In the genomic region with DNA sequence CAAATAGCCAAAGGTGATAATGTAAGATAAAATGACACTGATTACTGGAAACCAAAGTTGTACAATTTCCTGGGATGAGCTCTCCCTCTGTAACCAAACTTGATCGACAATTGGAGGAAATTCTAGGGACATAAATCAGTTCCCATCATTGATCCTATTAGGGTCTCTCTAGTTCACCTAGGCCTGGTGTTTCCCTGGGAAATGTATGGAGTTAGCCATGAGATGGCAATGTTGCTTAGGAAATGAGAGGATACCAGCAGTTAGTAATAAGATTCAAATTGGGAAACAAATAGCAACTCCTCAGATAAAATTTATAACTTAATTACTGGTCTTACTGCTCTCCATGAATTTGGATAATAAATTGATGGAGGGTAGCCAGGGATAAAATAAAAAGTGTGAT, we compare ENCODE assay signal across 11 cellular contexts. TPM values are rescaled to one million over a fixed set of nuclear protein-coding genes. Genes with fewer than 3 reads are reported as not detected.
DNase-seq lines count a peak whose midpoint lies in the region; ATAC-seq and TF ChIP-seq lines count a peak whose summit lies in the region.
"Had no signal": no experiment of that assay in that cellular context is flagged by ENCODE, and none has a peak within 500 bp of the region (broad histone marks: within the 10 kb centered on the region; RNA-seq: fewer than 3 reads in every experiment).

No MANE protein-coding gene starts in this region.

- H3K4me3 ChIP-seq in transverse colon, result no peak overlapping the region

- intact Hi-C loops in transverse colon (cut with DNase I; ENCODE audit: low total_unique reads), result no loop called here

- no peaks in the 10 kb centered on the region for H3K9me3 ChIP-seq in transverse colon

- no peaks in the 10 kb centered on the region for H3K27me3 ChIP-seq in transverse colon

- DNase-seq in AG09319 (ENCODE audit: extremely low read depth, low read depth), result no peak
- DNase-seq in HT1080 (ENCODE audit: low read depth), result peak; percentile 39
- DNase-seq in iPS-NIHi11 (ENCODE audit: low spot score), result peak; percentile 37
- DNase-seq in transverse colon, result no peak
- DNase-seq in T-helper 9 cell, result no peak
- no peak for DNase-seq in stimulated activated CD4-positive, alpha-beta T cell treated with anti-CD3 and anti-CD28 coated beads, Interleukin-1b, Interleukin-23, amount 100 ng/mL, for 48 hours
- DNase-seq: activated CD4-positive, alpha-beta T cell treated with anti-CD3 and anti-CD28 coated beads, Interleukin-2, amount 50 U/mL, for 48 hours; cortex of kidney had no signal

- in situ Hi-C loops in transverse colon (cut with MboI; ENCODE audit: low pct_ligation_motif_present in 1 of 4, low pct_unique_long_range_greater_than_20kb in 1 of 4, low sequenced_read_pairs in 3 of 4), result no loop called here

- no peak for TF ChIP-seq POLR2A in transverse colon (IDR thresholded peaks at IDR 0.05)

- TF ChIP-seq EP300 in transverse colon (IDR thresholded peaks at IDR 0.05; ENCODE audit: low read depth), result no peak

- TF ChIP-seq CTCF in AG09319 (IDR thresholded peaks at IDR 0.05; ENCODE audit: low read depth, low read length) (peak; percentile 57), VCaP (conservative IDR thresholded peaks at IDR 0.05) (peak; percentile 49), transverse colon (IDR thresholded peaks at IDR 0.05) (no peak)

- no peak for ATAC-seq in HG03571 (IDR thresholded peaks at IDR 0.05; ENCODE audit: unreplicated experiment)

- 60 to 71% methylated on average over 1 of the region's 1 CpG for WGBS in transverse colon (ENCODE audit: low coverage in 1 of 2), 2 donors

- H3K27ac ChIP-seq in VCaP (no peak overlapping the region), transverse colon (no peak overlapping the region)
- H3K27ac ChIP-seq: HL-60 had no signal

- H3K4me1 ChIP-seq in transverse colon, result no peaks in the 10 kb centered on the region

- no peaks in the 10 kb centered on the region for H3K36me3 ChIP-seq in transverse colon

RNA-seq across cellular contexts. Expression of a gene that starts 52.2 kb away (rescaled TPM):
- total RNA-seq in HT1080 (2014; rRNA removed; shearing (Covaris generic)), result 2.2 and 3.3 TPM in 2 replicates
- 2.1 and 2.6 TPM in 2 replicates for polyA plus RNA-seq in HT1080 (2015; cell fraction: cytosol; rRNA removed)
- polyA plus RNA-seq in HT1080 (2015; cell fraction: nucleus; rRNA removed), result 4.3 and 4.6 TPM in 2 replicates
- total RNA-seq in transverse colon, result 10 to 100 TPM in 1 of 4 donors, 1 to 10 TPM in 3; 3.0 to 11.2 (median 7.9) TPM

Comparison
In these comparisons a context has a peak if more than half of its experiments do, and no peak if none do; other contexts are left out.
1. DNase-seq: peak in HT1080 (single experiment) and iPS-NIHi11 (single experiment); none in AG09319 (single experiment), transverse colon (single experiment), T-helper 9 cell (single experiment) and stimulated activated CD4-positive, alpha-beta T cell treated with anti-CD3 and anti-CD28 coated beads, Interleukin-1b, Interleukin-23, amount 100 ng/mL, for 48 hours (single experiment).
2. CTCF ChIP-seq: peak in AG09319 (single experiment) and VCaP (single experiment); none in transverse colon (0 of 5).